In the genomic region with DNA sequence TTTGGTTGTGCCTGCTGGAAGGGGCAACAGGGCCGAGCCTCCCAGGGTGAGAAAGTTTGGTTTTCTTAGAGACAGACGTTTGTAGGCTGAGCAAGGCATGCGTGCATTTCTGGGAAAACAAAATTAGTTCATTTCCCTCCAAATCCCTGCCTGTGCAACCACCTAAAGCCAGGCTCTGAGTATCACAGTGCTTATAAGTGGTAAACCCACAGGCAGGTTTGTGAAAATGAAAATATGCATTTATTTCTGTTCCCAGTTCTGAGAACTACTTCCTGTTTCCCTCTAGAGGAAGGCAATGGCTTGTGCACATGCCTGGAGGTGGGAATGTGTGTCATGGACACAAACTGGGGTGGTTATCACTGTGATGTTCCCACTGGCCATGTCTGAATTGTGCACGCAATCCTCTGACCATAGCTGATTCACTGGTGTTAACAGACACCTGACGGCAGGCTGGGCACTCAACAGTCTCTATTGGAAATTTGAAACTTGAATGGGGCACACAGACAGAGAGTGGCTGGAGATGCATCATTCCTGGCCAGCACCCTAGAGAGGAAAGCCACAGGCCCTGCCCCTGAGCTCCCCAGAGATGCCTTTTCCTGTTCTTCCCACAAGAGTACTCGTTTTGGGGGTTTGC, we compare ENCODE assay signal across 13 cellular contexts. TPM values are rescaled to one million over a fixed set of nuclear protein-coding genes. Genes with fewer than 3 reads are reported as not detected.
DNase-seq lines count a peak whose midpoint lies in the region; TF ChIP-seq lines count a peak whose summit lies in the region.
"Had no signal": no experiment of that assay in that cellular context is flagged by ENCODE, and none has a peak within 500 bp of the region (broad histone marks: within the 10 kb centered on the region; RNA-seq: fewer than 3 reads in every experiment).

No MANE protein-coding gene starts in this region.

- 0 out of 2 replicates have a peak, but pooled peaks cover 6% of the 10 kb centered on the region for H3K36me3 ChIP-seq in BLaER1
- H3K36me3 ChIP-seq: tibial artery had no signal

- no peaks in the 10 kb centered on the region for H3K27me3 ChIP-seq in BLaER1
- H3K27me3 ChIP-seq: tibial artery had no signal

- TF ChIP-seq CTCF in RWPE1 (conservative IDR thresholded peaks at IDR 0.05; ENCODE audit: low read depth) (no peak), fibroblast of mammary gland (conservative IDR thresholded peaks at IDR 0.05; ENCODE audit: control insufficient read depth, insufficient read depth, low read depth, low read length) (peak; percentile 6)

- H3K4me3 ChIP-seq in BLaER1 (no peak overlapping the region), fibroblast of mammary gland (ENCODE audit: control insufficient read depth, low read depth, low read length) (no peak overlapping the region)
- H3K4me3 ChIP-seq: lung, tibial artery had no signal

- H3K9ac ChIP-seq in BLaER1, result no peak overlapping the region

- POLR2A ChIA-PET in RWPE1 (lab: Yijun Ruan, JAX; ENCODE audit: low non-redundant PET), result no interaction called here

- H3K4me1 ChIP-seq in BLaER1, result peaks cover 41% of the 10 kb centered on the region

- peak overlapping the region; percentile 57 for H3K4me2 ChIP-seq in BLaER1

- CTCF ChIA-PET in RWPE1 (lab: Yijun Ruan, JAX), result interaction anchor here (0.8 kb wide), 1 partner anchor 1492 kb away, joined by 3 read pairs; no protein-coding TSS in a partner anchor

- DNase-seq in GM03348 (ENCODE audit: low spot score) (peak; percentile 24), RWPE1 (ENCODE audit: low spot score) (no peak), fibroblast of mammary gland (ENCODE audit: low read depth) (peak; percentile 3), hypothalamus (lab: John Stamatoyannopoulos, UW) (no peak), NCI-H1092 (lab: John Stamatoyannopoulos, UW) (no peak), DMS79 treated with DMSO at 0.1 percent for 48 hours (lab: John Stamatoyannopoulos, UW) (no peak), dermis blood vessel endothelial cell (no peak)
- DNase-seq: activated T-cell treated with anti-CD3 and anti-CD28 coated beads, Interleukin-2, amount 50 U/mL, for 48 hours; nucleus accumbens; Right ventricle myocardium superior; tibial artery had no signal

- H3K9me3 ChIP-seq in BLaER1, result no peaks in the 10 kb centered on the region
- H3K9me3 ChIP-seq: tibial artery had no signal

- H3K27ac ChIP-seq in BLaER1, result no peak overlapping the region
- peak overlapping the region; percentile 46 for H3K27ac ChIP-seq in RWPE1
- H3K27ac ChIP-seq: tibial artery had no signal

- peaks cover 30% of the 10 kb centered on the region for H4K20me1 ChIP-seq in BLaER1

RNA-seq across cellular contexts. Expression of gene FAM110A, which starts 26.3 kb away (rescaled TPM):
- total RNA-seq in dermis blood vessel endothelial cell, result 2.7 and 2.9 TPM in 2 replicates

RNA-seq across cellular contexts. Expression of gene ANGPT4, which starts 56.4 kb away (rescaled TPM):
- not detected in 2 replicates for total RNA-seq in dermis blood vessel endothelial cell
- total RNA-seq: Right ventricle myocardium superior had no signal

Comparison
In these comparisons a context has a peak if more than half of its experiments do, and no peak if none do; other contexts are left out.
1. DNase-seq: peak in GM03348 (single experiment) and fibroblast of mammary gland (single experiment); none in RWPE1 (single experiment), hypothalamus (0 of 51), NCI-H1092 (single experiment), DMS79 treated with DMSO at 0.1 percent for 48 hours (single experiment) and dermis blood vessel endothelial cell (single experiment).